ENCODE assay signal across 1 cellular context in genomic region chr5:72121052-72121451, GRCh38.
TF ChIP-seq lines count a peak whose summit lies in the region.

No MANE protein-coding gene starts in this region.

TF ChIP-seq in WTC11, 78 proteins besides CTCF, POLR2A, EP300 and RAD21 (continued from another document):
- TF ChIP-seq ZNF532 (CRISPR knock-in tag; IDR thresholded peaks at IDR 0.05; ENCODE audit: borderline replicate concordance) (no peak), SMAD4 (CRISPR knock-in tag; IDR thresholded peaks at IDR 0.05) (no peak), E2F1 (CRISPR knock-in tag; IDR thresholded peaks at IDR 0.05) (no peak), KAT7 (CRISPR knock-in tag; IDR thresholded peaks at IDR 0.05; ENCODE audit: borderline replicate concordance) (no peak), ATF6 (CRISPR knock-in tag; IDR thresholded peaks at IDR 0.05) (no peak)
